ENCODE assay signal across 1 cellular context in the genomic region with DNA sequence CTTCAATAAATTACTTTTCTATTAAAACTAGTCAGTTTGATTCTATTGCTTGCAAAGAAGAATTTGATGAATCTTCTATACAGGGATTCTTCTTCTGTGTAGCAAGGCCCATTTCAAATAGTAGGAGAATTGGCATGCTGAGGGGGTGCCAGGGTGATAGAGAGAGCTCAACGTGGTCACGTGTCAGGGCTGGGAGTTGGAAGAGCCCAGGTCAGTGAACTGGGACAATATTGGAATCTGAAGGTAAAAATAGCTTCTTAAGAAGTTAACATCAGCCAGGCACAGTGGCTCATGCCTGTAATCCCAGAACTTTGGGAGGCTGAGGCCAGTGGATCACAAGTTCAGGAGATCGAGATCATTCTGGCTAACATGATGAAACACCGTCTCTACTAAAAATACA.
TF ChIP-seq lines count a peak whose summit lies in the region.

No MANE protein-coding gene starts in this region.

TF ChIP-seq in HepG2, 621 proteins besides CTCF, POLR2A, EP300 and RAD21 (continued from another document):
- TF ChIP-seq ZNF512 (CRISPR knock-in tag; IDR thresholded peaks at IDR 0.05) (no peak), ZNF10 (CRISPR knock-in tag; IDR thresholded peaks at IDR 0.05; ENCODE audit: borderline replicate concordance, low read depth) (no peak), TCF7 (IDR thresholded peaks at IDR 0.05; ENCODE audit: low read depth) (no peak), ZNF484 (CRISPR knock-in tag; IDR thresholded peaks at IDR 0.05; ENCODE audit: borderline replicate concordance, low read depth) (no peak), MXD4 (CRISPR knock-in tag; IDR thresholded peaks at IDR 0.05) (no peak), ZNF543 (CRISPR knock-in tag; IDR thresholded peaks at IDR 0.05) (no peak), SMAD9 (CRISPR knock-in tag; IDR thresholded peaks at IDR 0.05) (no peak), TBL1XR1 (IDR thresholded peaks at IDR 0.05; ENCODE audit: borderline replicate concordance, low read length, partially characterized antibody) (no peak), ZBTB38 (CRISPR knock-in tag; IDR thresholded peaks at IDR 0.05) (no peak), CEBPB (IDR thresholded peaks at IDR 0.05; ENCODE audit: borderline replicate concordance, low read depth, low read length) (no peak), ZKSCAN5 (CRISPR knock-in tag; IDR thresholded peaks at IDR 0.05) (no peak), LCORL (IDR thresholded peaks at IDR 0.05) (no peak), LCORL (CRISPR knock-in tag; IDR thresholded peaks at IDR 0.05) (no peak), KDM1A (CRISPR knock-in tag; IDR thresholded peaks at IDR 0.05) (no peak)
